Comparison of ENCODE assay signal across 24 cellular contexts in genomic region chr11:47587039-47587675, GRCh38. TPM values are rescaled to one million over a fixed set of nuclear protein-coding genes. Genes with fewer than 3 reads are reported as not detected.
A peak's percentile ranks its signal among the peaks of the same experiment; 100 is the strongest.
DNase-seq lines count a peak whose midpoint lies in the region; ATAC-seq and TF ChIP-seq lines count a peak whose summit lies in the region.
"Had no signal": no experiment of that assay in that cellular context is flagged by ENCODE, and none has a peak within 500 bp of the region (broad histone marks: within the 10 kb centered on the region; RNA-seq: fewer than 3 reads in every experiment).

No MANE protein-coding gene starts in this region.

- H3K9ac ChIP-seq in BLaER1, result no peak overlapping the region

- TF ChIP-seq CTCF in brain (conservative IDR thresholded peaks at IDR 0.05) (no peak), neural crest cell (conservative IDR thresholded peaks at IDR 0.05) (no peak), type B pancreatic cell (conservative IDR thresholded peaks at IDR 0.05) (no peak)

- H3K4me1 Mint-ChIP-seq in brain (peaks cover 17% of the 10 kb centered on the region), neural crest cell (peaks cover 23% of the 10 kb centered on the region), type B pancreatic cell (ENCODE audit: unreplicated experiment) (peaks cover 9% of the 10 kb centered on the region)
- H3K4me1 Mint-ChIP-seq in activated CD4-positive, alpha-beta T cell treated with anti-CD3 and anti-CD28 coated beads, Interleukin-2, amount 10 ng/mL, durations not matched to agents 7 days and 5 days, result peaks cover 5% of the 10 kb centered on the region

- H3K27me3 Mint-ChIP-seq in brain (peaks cover 4% of the 10 kb centered on the region), neural crest cell (ENCODE audit: low read depth) (no peaks in the 10 kb centered on the region), type B pancreatic cell (peaks cover 4% of the 10 kb centered on the region)
- H3K27me3 Mint-ChIP-seq in activated CD4-positive, alpha-beta T cell treated with anti-CD3 and anti-CD28 coated beads, Interleukin-2, amount 10 ng/mL, durations not matched to agents 7 days and 5 days, result peaks cover under 1% of the 10 kb centered on the region

- H3K36me3 Mint-ChIP-seq in brain (peaks cover 38% of the 10 kb centered on the region), neural crest cell (ENCODE audit: low read depth) (peaks cover 10% of the 10 kb centered on the region), type B pancreatic cell (peaks cover 17% of the 10 kb centered on the region)
- peaks cover 16% of the 10 kb centered on the region for H3K36me3 Mint-ChIP-seq in activated CD4-positive, alpha-beta T cell treated with anti-CD3 and anti-CD28 coated beads, Interleukin-2, amount 10 ng/mL, durations not matched to agents 7 days and 5 days (ENCODE audit: low read depth)

- no peak overlapping the region for H3K4me3 ChIP-seq in BLaER1
- H3K4me3 ChIP-seq in H7 (ENCODE audit: insufficient read depth, low read depth, low read length), result no peak overlapping the region
- H3K4me3 ChIP-seq: coronary artery, lung, MG63, testis had no signal

- ATAC-seq in HG02973 (IDR thresholded peaks at IDR 0.05; ENCODE audit: unreplicated experiment), result no peak
- ATAC-seq: naive thymus-derived CD8-positive, alpha-beta T cell had no signal

- H3K4me2 ChIP-seq in BLaER1, result peak overlapping the region; percentile 25; the same call in 1 of the 2 replicates

- H3K9me3 Mint-ChIP-seq in brain, result no peaks in the 10 kb centered on the region
- H3K9me3 Mint-ChIP-seq in neural crest cell, result no peaks in the 10 kb centered on the region
- no peaks in the 10 kb centered on the region for H3K9me3 Mint-ChIP-seq in type B pancreatic cell
- H3K9me3 Mint-ChIP-seq in activated CD4-positive, alpha-beta T cell treated with anti-CD3 and anti-CD28 coated beads, Interleukin-2, amount 10 ng/mL, durations not matched to agents 7 days and 5 days, result no peaks in the 10 kb centered on the region
- H3K9me3 Mint-ChIP-seq: activated T-helper 2 cell treated with anti-CD3 and anti-CD28 coated beads, Interferon-gamma antibody, Interleukin-2, Interleukin-4, amounts not matched to agents 10 μg/mL and 5 μg/mL and 100 μg/mL, durations not matched to agents 14 hours and 24 hours and 36 hours; naive thymus-derived CD8-positive, alpha-beta T cell had no signal

- DNase-seq in H7, result peak; percentile 40
- no peak for DNase-seq in neural crest cell (ENCODE audit: low read depth, low spot score)
- DNase-seq in cerebellar cortex (ENCODE audit: low spot score), result no peak
- DNase-seq in type B pancreatic cell (ENCODE audit: extremely low spot score, unreplicated experiment), result no peak
- no peak for DNase-seq in activated CD4-positive, alpha-beta T cell treated with anti-CD3 and anti-CD28 coated beads, Interleukin-2, amount 10 ng/mL, durations not matched to agents 7 days and 5 days
- DNase-seq: activated CD8-positive, alpha-beta memory T cell treated with anti-CD3 and anti-CD28 coated beads for 24 hours; GOT3; MG63; naive thymus-derived CD8-positive, alpha-beta T cell; NCI-H187; OCI-M1; stimulated activated CD4-positive, alpha-beta T cell treated with anti-CD3 and anti-CD28 coated beads, Interleukin-1b, Interleukin-23, amount 100 ng/mL, for 48 hours; SW 1271 had no signal

- CTCF ChIA-PET in activated CD4-positive, alpha-beta T cell treated with anti-CD3 and anti-CD28 coated beads, Interleukin-2, amount 10 ng/mL, durations not matched to agents 7 days and 5 days (lab: Charles Lee), result interaction anchor here (0.5 to 1.0 kb wide), 2 partner anchors 8 to 21 kb away, joined by 3 read pairs; partner anchors contain the start of genes KBTBD4 and NDUFS3

- H3K27ac Mint-ChIP-seq in brain (peak overlapping the region in 3 of 5 experiments; percentile 73 to 89 (median 88)), neural crest cell (ENCODE audit: unreplicated experiment) (peak overlapping the region; percentile 84), type B pancreatic cell (no peak overlapping the region)
- H3K27ac Mint-ChIP-seq in activated CD4-positive, alpha-beta T cell treated with anti-CD3 and anti-CD28 coated beads, Interleukin-2, amount 10 ng/mL, durations not matched to agents 7 days and 5 days, result no peak overlapping the region
- H3K27ac Mint-ChIP-seq: activated T-helper 2 cell treated with anti-CD3 and anti-CD28 coated beads, Interferon-gamma antibody, Interleukin-2, Interleukin-4, amounts not matched to agents 10 μg/mL and 5 μg/mL and 100 μg/mL, durations not matched to agents 14 hours and 24 hours and 36 hours had no signal

- H3K4me3 Mint-ChIP-seq in brain (peak overlapping the region in 1 of 5 experiments; percentile 32), neural crest cell (peak overlapping the region; percentile 62), type B pancreatic cell (no peak overlapping the region)
- no peak overlapping the region for H3K4me3 Mint-ChIP-seq in activated CD4-positive, alpha-beta T cell treated with anti-CD3 and anti-CD28 coated beads, Interleukin-2, amount 10 ng/mL, durations not matched to agents 7 days and 5 days
- H3K4me3 Mint-ChIP-seq: naive thymus-derived CD8-positive, alpha-beta T cell had no signal

- POLR2A ChIA-PET in activated CD4-positive, alpha-beta T cell treated with anti-CD3 and anti-CD28 coated beads, Interleukin-2, amount 10 ng/mL, durations not matched to agents 7 days and 5 days (lab: Charles Lee), result no interaction called here

- H3K27me3 ChIP-seq in BLaER1 (peaks cover 5% of the 10 kb centered on the region), H7 (ENCODE audit: control insufficient read depth, insufficient read depth, low read length) (peaks cover under 1% of the 10 kb centered on the region; the same call in 1 of the 2 replicates)
- H3K27me3 ChIP-seq: MG63, testis had no signal

- no peaks in the 10 kb centered on the region for H3K9me3 ChIP-seq in BLaER1
- H3K9me3 ChIP-seq: MG63, testis had no signal

- no peaks in the 10 kb centered on the region for H4K20me1 ChIP-seq in BLaER1

- H3K36me3 ChIP-seq in BLaER1 (peaks cover 61% of the 10 kb centered on the region), H7 (replicated peaks; ENCODE audit: control insufficient read depth, insufficient read depth, low read length) (peaks cover 14% of the 10 kb centered on the region)

- H3K4me1 ChIP-seq in BLaER1, result peaks cover 36% of the 10 kb centered on the region

- H3K27ac ChIP-seq in BLaER1, result peak overlapping the region; percentile 44; the same call in 1 of the 2 replicates
- H3K27ac ChIP-seq: epithelial cell of prostate, VCaP had no signal

RNA-seq across cellular contexts. Expression of gene FAM180B, which starts 0.7 kb away (rescaled TPM):
- total RNA-seq in H7 (2014; rRNA removed; shearing (Covaris generic)), result not detected in 2 replicates
- not detected for polyA plus RNA-seq in brain (ENCODE audit: insufficient read depth, low read depth, low replicate concordance)
- total RNA-seq in neural crest cell (0.35 and 0.50 TPM in 2 replicates), type B pancreatic cell (ENCODE audit: low replicate concordance) (0.43 TPM in 1 of 2 replicates, not detected in the other)
- total RNA-seq in activated CD4-positive, alpha-beta T cell treated with anti-CD3 and anti-CD28 coated beads, Interleukin-2, amount 10 ng/mL, durations not matched to agents 7 days and 5 days, result under 1 TPM in 1 of 2 experiments, not detected in 1; 0.25 TPM
- total RNA-seq: HT1080, NCI-H460, testis had no signal
- polyA plus RNA-seq: naive thymus-derived CD8-positive, alpha-beta T cell had no signal

RNA-seq across cellular contexts. Expression of gene C1QTNF4, which starts 7.1 kb away (rescaled TPM):
- total RNA-seq in H7 (2014; rRNA removed; shearing (Covaris generic)), result 5.0 and 5.2 TPM in 2 replicates
- polyA plus RNA-seq in brain (ENCODE audit: insufficient read depth, low read depth, low replicate concordance), result 15.8 TPM
- total RNA-seq in neural crest cell (18.9 and 21.4 TPM in 2 replicates), type B pancreatic cell (ENCODE audit: low replicate concordance) (0.43 and 11.7 TPM in 2 replicates)
- total RNA-seq in activated CD4-positive, alpha-beta T cell treated with anti-CD3 and anti-CD28 coated beads, Interleukin-2, amount 10 ng/mL, durations not matched to agents 7 days and 5 days, result under 1 TPM in 1 of 2 experiments, not detected in 1; 0.22 TPM
- total RNA-seq: HT1080, NCI-H460 had no signal

RNA-seq across cellular contexts. Expression of gene NDUFS3, which starts 8.3 kb away (rescaled TPM):
- total RNA-seq in H7 (2014; rRNA removed; shearing (Covaris generic)), result 82.1 and 101 TPM in 2 replicates
- 158 TPM for polyA plus RNA-seq in brain (ENCODE audit: insufficient read depth, low read depth, low replicate concordance)
- 172 and 178 TPM in 2 replicates for total RNA-seq in neural crest cell
- 150 and 161 TPM in 2 replicates for total RNA-seq in type B pancreatic cell (ENCODE audit: low replicate concordance)
- total RNA-seq in activated CD4-positive, alpha-beta T cell treated with anti-CD3 and anti-CD28 coated beads, Interleukin-2, amount 10 ng/mL, durations not matched to agents 7 days and 5 days, result 100 to 1,000 TPM; 105 to 110 TPM

RNA-seq across cellular contexts. Expression of gene KBTBD4, which starts 8.4 kb away (rescaled TPM):
- total RNA-seq in H7 (2014; rRNA removed; shearing (Covaris generic)), result 20.1 and 23.7 TPM in 2 replicates
- 19.2 TPM for polyA plus RNA-seq in brain (ENCODE audit: insufficient read depth, low read depth, low replicate concordance)
- total RNA-seq in neural crest cell, result 15.4 and 16.6 TPM in 2 replicates
- 14.5 and 18.0 TPM in 2 replicates for total RNA-seq in type B pancreatic cell (ENCODE audit: low replicate concordance)
- total RNA-seq in activated CD4-positive, alpha-beta T cell treated with anti-CD3 and anti-CD28 coated beads, Interleukin-2, amount 10 ng/mL, durations not matched to agents 7 days and 5 days, result 10 to 100 TPM; 17.2 to 20.3 TPM

RNA-seq across cellular contexts. Expression of gene PTPMT1, which starts 21.8 kb away (rescaled TPM):
- 83.9 and 95.1 TPM in 2 replicates for total RNA-seq in H7 (2014; rRNA removed; shearing (Covaris generic))
- 52.2 TPM for polyA plus RNA-seq in brain (ENCODE audit: insufficient read depth, low read depth, low replicate concordance)
- total RNA-seq in neural crest cell (41.8 and 47.0 TPM in 2 replicates), type B pancreatic cell (ENCODE audit: low replicate concordance) (43.6 and 58.4 TPM in 2 replicates)
- total RNA-seq in activated CD4-positive, alpha-beta T cell treated with anti-CD3 and anti-CD28 coated beads, Interleukin-2, amount 10 ng/mL, durations not matched to agents 7 days and 5 days, result 10 to 100 TPM; 34.2 to 40.5 TPM

Comparison
In these comparisons a context has a peak if more than half of its experiments do, and no peak if none do; other contexts are left out.
1. H3K27ac Mint-ChIP-seq: peak in brain (3 of 5) and neural crest cell (single experiment); none in type B pancreatic cell (single experiment) and activated CD4-positive, alpha-beta T cell treated with anti-CD3 and anti-CD28 coated beads, Interleukin-2, amount 10 ng/mL, durations not matched to agents 7 days and 5 days (single experiment).